In genomic region chr2:42566837-42567251, GRCh38 we compare ENCODE assay signal across 9 cellular contexts. TPM values are rescaled to one million over a fixed set of nuclear protein-coding genes. Genes with fewer than 3 reads are reported as not detected.
DNase-seq lines count a peak whose midpoint lies in the region; ATAC-seq and TF ChIP-seq lines count a peak whose summit lies in the region.
"Had no signal": no experiment of that assay in that cellular context is flagged by ENCODE, and none has a peak within 500 bp of the region (broad histone marks: within the 10 kb centered on the region; RNA-seq: fewer than 3 reads in every experiment).

No MANE protein-coding gene starts in this region.

- DNase-seq in SK-N-MC (ENCODE audit: low read depth, low spot score) (no peak), ovary (no peak), NCI-H2227 (lab: John Stamatoyannopoulos, UW; ENCODE audit: unreplicated experiment) (no peak), colonic mucosa (no peak), hippocampal formation (lab: John Stamatoyannopoulos, UW) (no peak)
- no peak for DNase-seq in activated effector memory CD4-positive, alpha-beta T cell treated with Interleukin-2 at 50 U/mL for 16 hours
- DNase-seq: Right ventricle myocardium superior had no signal

- H3K4me3 ChIP-seq in SK-N-MC: no peak overlapping the region
- H3K4me3 ChIP-seq in ovary: no peak overlapping the region
- H3K4me3 ChIP-seq in colonic mucosa: no peak overlapping the region

- no peak for TF ChIP-seq POLR2A in ovary (IDR thresholded peaks at IDR 0.05)

- no peak for TF ChIP-seq EP300 in ovary (IDR thresholded peaks at IDR 0.05)

- no peaks in the 10 kb centered on the region for H3K27me3 ChIP-seq in ovary
- H3K27me3 ChIP-seq in colonic mucosa: no peaks in the 10 kb centered on the region

- TF ChIP-seq CTCF in ovary (IDR thresholded peaks at IDR 0.05) (no peak), colonic mucosa (IDR thresholded peaks at IDR 0.05) (no peak)

- WGBS in ovary, 3 donors: 28 to 33% (median 33%) methylated on average over 1 of the region's 1 CpG

- H3K27ac ChIP-seq in SK-N-MC (peak overlapping the region; percentile 87), ovary (peak overlapping the region; percentile 16 to 99), colonic mucosa (no peak overlapping the region)

- H3K36me3 ChIP-seq in SK-N-MC (ENCODE audit: insufficient read depth, low read length): peaks cover 7% of the 10 kb centered on the region
- H3K36me3 ChIP-seq in ovary: no peaks in the 10 kb centered on the region
- no peaks in the 10 kb centered on the region for H3K36me3 ChIP-seq in colonic mucosa

- H3K9ac ChIP-seq in SK-N-MC (ENCODE audit: insufficient read length) (no peak overlapping the region), colonic mucosa (ENCODE audit: low read depth in 2 of 2, low read length in 2 of 2) (no peak overlapping the region)

- H3K4me1 ChIP-seq in ovary (ENCODE audit: insufficient read depth) (peaks cover 13% of the 10 kb centered on the region), colonic mucosa (peaks cover 6% of the 10 kb centered on the region)

- intact Hi-C loops in ovary (cut with DNase I): loop anchor here in 1 of 4 donors (1.0 kb wide), 1 partner anchor 54 kb away; no protein-coding TSS in a partner anchor
- intact Hi-C loops in colonic mucosa (cut with DNase I): no loop called here

- no peaks in the 10 kb centered on the region for H3K9me3 ChIP-seq in SK-N-MC (ENCODE audit: low read depth, low read length)
- H3K9me3 ChIP-seq in ovary: no peaks in the 10 kb centered on the region
- no peaks in the 10 kb centered on the region for H3K9me3 ChIP-seq in colonic mucosa

- ATAC-seq in GM18907 (IDR thresholded peaks at IDR 0.05; ENCODE audit: unreplicated experiment): peak; percentile 43
- ATAC-seq in HG02763 (IDR thresholded peaks at IDR 0.05; ENCODE audit: unreplicated experiment): peak; percentile 48

RNA-seq across cellular contexts. Expression of gene MTA3, which starts 1.6 kb away (rescaled TPM):
- total RNA-seq in ovary: 10 to 100 TPM; 31.9 to 86.6 (median 61.0) TPM
- 10 to 100 TPM; 55.2 to 87.5 TPM for polyA plus RNA-seq in ovary
- 10 to 100 TPM; 41.4 to 46.2 TPM for total RNA-seq in colonic mucosa
